ENCODE assay signal across 16 cellular contexts in genomic region chr19:38710416-38710702, GRCh38. TPM values are rescaled to one million over a fixed set of nuclear protein-coding genes. Genes with fewer than 3 reads are reported as not detected.
DNase-seq lines count a peak whose midpoint lies in the region; ATAC-seq and TF ChIP-seq lines count a peak whose summit lies in the region.
"Had no signal": no experiment of that assay in that cellular context is flagged by ENCODE, and none has a peak within 500 bp of the region (broad histone marks: within the 10 kb centered on the region; RNA-seq: fewer than 3 reads in every experiment).

No MANE protein-coding gene starts in this region.

- H3K4me1 Mint-ChIP-seq in CD4-positive, alpha-beta memory T cell, result peaks cover 0 to 2% (median 0%) of the 10 kb centered on the region in 4 donors
- H3K4me1 Mint-ChIP-seq: activated B cell treated with CpG ODN at 0.5 μM for 24 hours, CD14-positive monocyte, neural progenitor cell had no signal

- no peaks in the 10 kb centered on the region for H3K9me3 ChIP-seq in CD4-positive, alpha-beta memory T cell (ENCODE audit: control insufficient read depth in 1 of 2, low read length in 2 of 2)
- no peaks in the 10 kb centered on the region for H3K9me3 ChIP-seq in esophagus (ENCODE audit: control insufficient read depth in 2 of 2, insufficient read depth in 1 of 2, low read depth in 1 of 2, low read length in 1 of 2)
- no peaks in the 10 kb centered on the region for H3K9me3 ChIP-seq in psoas muscle
- no peaks in the 10 kb centered on the region for H3K9me3 ChIP-seq in upper lobe of right lung

- H3K36me3 ChIP-seq in CD4-positive, alpha-beta memory T cell (ENCODE audit: insufficient read depth, low read length), result peaks cover 86% of the 10 kb centered on the region
- peaks cover 28 to 94% of the 10 kb centered on the region in 2 donors for H3K36me3 ChIP-seq in esophagus (ENCODE audit: control insufficient read depth in 2 of 2, insufficient read depth in 2 of 2, low read length in 1 of 2)
- peaks cover 5 to 83% of the 10 kb centered on the region in 2 donors for H3K36me3 ChIP-seq in psoas muscle (ENCODE audit: insufficient read depth in 1 of 2, low read depth in 1 of 2)
- peaks cover 100% of the 10 kb centered on the region for H3K36me3 ChIP-seq in upper lobe of right lung
- H3K36me3 ChIP-seq: neural progenitor cell had no signal

- H3K27me3 ChIP-seq in CD4-positive, alpha-beta memory T cell (ENCODE audit: insufficient read depth, low read length), result no peaks in the 10 kb centered on the region
- H3K27me3 ChIP-seq in esophagus (ENCODE audit: control insufficient read depth in 1 of 2, insufficient read depth in 2 of 2, low read length in 2 of 2), result no peaks in the 10 kb centered on the region
- no peaks in the 10 kb centered on the region for H3K27me3 ChIP-seq in psoas muscle (ENCODE audit: insufficient read depth in 3 of 3, low read length in 2 of 3)
- no peaks in the 10 kb centered on the region for H3K27me3 ChIP-seq in upper lobe of right lung
- H3K27me3 ChIP-seq: neural progenitor cell had no signal

- peaks cover 39 to 64% of the 10 kb centered on the region in 2 donors for H3K36me3 Mint-ChIP-seq in CD4-positive, alpha-beta memory T cell

- H3K4me3 ChIP-seq in CD4-positive, alpha-beta memory T cell (ENCODE audit: low read length in 2 of 2), result no peak overlapping the region
- H3K4me3 ChIP-seq in esophagus (ENCODE audit: low read depth in 1 of 2, low read length in 2 of 2), result no peak overlapping the region
- H3K4me3 ChIP-seq in psoas muscle, result no peak overlapping the region
- no peak overlapping the region for H3K4me3 ChIP-seq in upper lobe of right lung
- H3K4me3 ChIP-seq: neural progenitor cell had no signal

- POLR2A ChIA-PET in CD4-positive, alpha-beta memory T cell (lab: Charles Lee; ENCODE audit: partially characterized antibody), result interaction anchor here (1.5 kb wide), 1 partner anchor 15 kb away, joined by 3 read pairs; no protein-coding TSS in a partner anchor
- POLR2A ChIA-PET in RWPE1 (lab: Yijun Ruan, JAX; ENCODE audit: low non-redundant PET), result no interaction called here

- DNase-seq in CD4-positive, alpha-beta memory T cell, result no peak
- no peak for DNase-seq in RWPE1 (ENCODE audit: low spot score)
- no peak for DNase-seq in psoas muscle
- DNase-seq in sciatic nerve (ENCODE audit: low spot score), result no peak
- no peak for DNase-seq in upper lobe of right lung
- DNase-seq: activated B cell treated with CpG ODN at 0.5 μM for 24 hours; GDM1; NCI-H146; stimulated activated CD4-positive, alpha-beta T cell treated with anti-CD3 and anti-CD28 coated beads, Interleukin-15, amount 100 ng/mL, for 24 hours had no signal

- H3K27me3 Mint-ChIP-seq in CD4-positive, alpha-beta memory T cell, result no peaks in the 10 kb centered on the region
- H3K27me3 Mint-ChIP-seq: activated B cell treated with CpG ODN at 0.5 μM for 24 hours had no signal

- no peak overlapping the region for H3K4me3 Mint-ChIP-seq in CD4-positive, alpha-beta memory T cell
- H3K4me3 Mint-ChIP-seq: activated B cell treated with CpG ODN at 0.5 μM for 24 hours, CD14-positive monocyte, neural progenitor cell had no signal

- ATAC-seq in psoas muscle, result no peak
- ATAC-seq in sciatic nerve, result no peak
- no peak for ATAC-seq in upper lobe of right lung
- ATAC-seq in GM19023 (IDR thresholded peaks at IDR 0.05; ENCODE audit: unreplicated experiment), result no peak
- ATAC-seq in GM19463 (IDR thresholded peaks at IDR 0.05; ENCODE audit: unreplicated experiment), result no peak
- ATAC-seq: HCT116 had no signal

- CTCF ChIA-PET in CD4-positive, alpha-beta memory T cell (lab: Charles Lee; ENCODE audit: partially characterized antibody), result no interaction called here
- CTCF ChIA-PET in RWPE1 (lab: Yijun Ruan, JAX), result no interaction called here

- TF ChIP-seq CTCF in RWPE1 (conservative IDR thresholded peaks at IDR 0.05; ENCODE audit: low read depth) (no peak), psoas muscle (IDR thresholded peaks at IDR 0.05) (no peak), upper lobe of right lung (IDR thresholded peaks at IDR 0.05) (no peak)

- H3K27ac ChIP-seq in CD4-positive, alpha-beta memory T cell (ENCODE audit: low read depth, low read length), result no peak overlapping the region
- peak overlapping the region; percentile 87 for H3K27ac ChIP-seq in RWPE1
- peak overlapping the region; percentile 68 to 71 for H3K27ac ChIP-seq in esophagus (ENCODE audit: low read depth in 2 of 2, low read length in 1 of 2)
- peak overlapping the region; percentile 80 for H3K27ac ChIP-seq in psoas muscle
- H3K27ac ChIP-seq in upper lobe of right lung, result no peak overlapping the region
- H3K27ac ChIP-seq: neural progenitor cell had no signal

- WGBS in esophagus, 2 donors, result 48 to 69% methylated on average over 2 of the region's 2 CpGs
- WGBS in psoas muscle, 3 donors, result 71 to 82% (median 73%) methylated on average over 2 of the region's 2 CpGs

- no peaks in the 10 kb centered on the region for H3K4me1 ChIP-seq in CD4-positive, alpha-beta memory T cell (ENCODE audit: insufficient read depth, low read length)
- H3K4me1 ChIP-seq in esophagus (ENCODE audit: control insufficient read depth in 2 of 2, insufficient read depth in 2 of 2, low read length in 1 of 2) (peaks cover 23 to 62% of the 10 kb centered on the region in 2 donors), psoas muscle (peaks cover 90% of the 10 kb centered on the region), upper lobe of right lung (peaks cover 49% of the 10 kb centered on the region)
- H3K4me1 ChIP-seq: neural progenitor cell had no signal

- H3K9me3 Mint-ChIP-seq in CD4-positive, alpha-beta memory T cell, result no peaks in the 10 kb centered on the region
- H3K9me3 Mint-ChIP-seq: activated B cell treated with CpG ODN at 0.5 μM for 24 hours, neural progenitor cell had no signal

- H3K27ac Mint-ChIP-seq in CD4-positive, alpha-beta memory T cell, result peak overlapping the region in 4 of 7 donors; percentile 31 to 70 (median 47)
- H3K27ac Mint-ChIP-seq: activated B cell treated with CpG ODN at 0.5 μM for 24 hours, neural progenitor cell had no signal

- intact Hi-C loops in CD4-positive, alpha-beta memory T cell (cut with micrococcal nuclease), result no loop called here
- intact Hi-C loops in psoas muscle (cut with DNase I) (no loop called here), sciatic nerve (cut with DNase I) (no loop called here), upper lobe of right lung (cut with DNase I) (no loop called here)

RNA-seq across cellular contexts. Expression of gene CAPN12, which starts 33.9 kb away (rescaled TPM):
- total RNA-seq in CD4-positive, alpha-beta memory T cell, result 10 to 100 TPM; 16.8 to 19.5 TPM
- polyA plus RNA-seq in CD4-positive, alpha-beta memory T cell, result 1 to 10 TPM; 3.9 to 9.9 TPM
- polyA plus RNA-seq in esophagus (10 to 100 TPM in 1 of 2 donors, 1 to 10 TPM in 1; 4.1 to 12.3 TPM), psoas muscle (under 1 TPM; 0.27 to 0.35 (median 0.34) TPM)
- total RNA-seq in psoas muscle (under 1 TPM; 0.32 to 0.64 (median 0.52) TPM), sciatic nerve (5.6 TPM), upper lobe of right lung (14.4 TPM)
- total RNA-seq: SK-MEL-5 had no signal
- polyA plus RNA-seq: CD14-positive monocyte had no signal

Comparison
In these comparisons a context has a peak if more than half of its experiments do, and no peak if none do; other contexts are left out.
1. H3K27ac ChIP-seq: peak in RWPE1 (single experiment), esophagus (2 of 2) and psoas muscle (single experiment); none in CD4-positive, alpha-beta memory T cell (single experiment) and upper lobe of right lung (single experiment).